ENCODE assay signal across 8 cellular contexts in genomic region chr3:31531992-31532586, GRCh38. TPM values are rescaled to one million over a fixed set of nuclear protein-coding genes. Genes with fewer than 3 reads are reported as not detected.
A peak's percentile ranks its signal among the peaks of the same experiment; 100 is the strongest.
DNase-seq lines count a peak whose midpoint lies in the region; ATAC-seq and TF ChIP-seq lines count a peak whose summit lies in the region.

No MANE protein-coding gene starts in this region.

- H3K36me3 ChIP-seq in heart left ventricle = no peaks in the 10 kb centered on the region

- POLR2A ChIA-PET in T-cell (lab: Charles Lee) = interaction anchor here (0.6 to 2.9 kb wide), 21 partner anchors 8 to 1000 kb away, joined by 3 to 26 read pairs (median 4); no protein-coding TSS in a partner anchor

- CTCF ChIA-PET in T-cell (lab: Charles Lee) = interaction anchor here (0.5 to 3.1 kb wide), 16 partner anchors 8 to 337 kb away, joined by 3 to 23 read pairs (median 5); no protein-coding TSS in a partner anchor

- H3K4me1 ChIP-seq in heart left ventricle = peaks cover 0 to 48% (median 29%) of the 10 kb centered on the region in 12 donors

- H3K36me3 Mint-ChIP-seq in T-cell = no peaks in the 10 kb centered on the region
- peaks cover 13% of the 10 kb centered on the region for H3K36me3 Mint-ChIP-seq in type B pancreatic cell

- 0 to 2% (median 0%) methylated on average over 25 to 73 of the region's 73 CpGs; no CpG with 5 or more reads in 1 of the 4 donors for WGBS in heart left ventricle, 4 donors

- peak overlapping the region; percentile 71 to 95 (median 90) for H3K4me3 ChIP-seq in heart left ventricle

- H3K27ac Mint-ChIP-seq in T-cell = peak overlapping the region; percentile 97 to 98
- peak overlapping the region; percentile 92 for H3K27ac Mint-ChIP-seq in type B pancreatic cell

- no peak for TF ChIP-seq CTCF in GM13976 (IDR thresholded peaks at IDR 0.05; ENCODE audit: borderline replicate concordance, control extremely low read depth, extremely low read depth, insufficient read depth, missing control alignments)
- TF ChIP-seq CTCF in heart left ventricle (IDR thresholded peaks at IDR 0.05) = peak in 6 of 12 donors; percentile 8 to 44 (median 22)
- no peak for TF ChIP-seq CTCF in type B pancreatic cell (conservative IDR thresholded peaks at IDR 0.05)

- H3K9me3 Mint-ChIP-seq in T-cell (no peaks in the 10 kb centered on the region), type B pancreatic cell (peaks cover 4% of the 10 kb centered on the region)

- no peaks in the 10 kb centered on the region for H3K9me3 ChIP-seq in heart left ventricle

- H3K27me3 Mint-ChIP-seq in T-cell = no peaks in the 10 kb centered on the region
- H3K27me3 Mint-ChIP-seq in type B pancreatic cell = no peaks in the 10 kb centered on the region

- intact Hi-C loops in heart left ventricle (cut with DNase I) = loop anchor here in 1 of 10 donors (5.0 kb wide), 2 partner anchors 235 to 575 kb away; partner anchors contain the start of gene GPD1L

- H3K4me3 Mint-ChIP-seq in T-cell = peak overlapping the region in 2 of 3 donors; percentile 98 to 99
- no peak overlapping the region for H3K4me3 Mint-ChIP-seq in type B pancreatic cell

- no peaks in the 10 kb centered on the region for H3K27me3 ChIP-seq in heart left ventricle

- H3K4me1 Mint-ChIP-seq in T-cell (peaks cover 22 to 25% (median 24%) of the 10 kb centered on the region in 3 donors), type B pancreatic cell (ENCODE audit: unreplicated experiment) (peaks cover 12% of the 10 kb centered on the region)

- ATAC-seq in HG02870 (IDR thresholded peaks at IDR 0.05; ENCODE audit: unreplicated experiment) (peak; percentile 82), T-cell (replicated peaks in 1 of 4) (peak; percentile 85 to 88 (median 86)), heart left ventricle (peak; percentile 96 to 98 (median 98))

- TF ChIP-seq POLR2A in heart left ventricle (IDR thresholded peaks at IDR 0.05) = peak; percentile 7 to 80

- peak overlapping the region; percentile 76 to 100 (median 98) for H3K27ac ChIP-seq in heart left ventricle

- DNase-seq in GM13976 (ENCODE audit: low spot score) (peak; percentile 98), NCI-H146 (lab: John Stamatoyannopoulos, UW) (peak; percentile 98), T-cell (peak; percentile 94 to 99 (median 97)), amniotic epithelial cell (ENCODE audit: low read depth) (peak; percentile 98), heart left ventricle (peak; percentile 99 to 100 (median 100)), pons (ENCODE audit: low spot score) (peak; percentile 99), type B pancreatic cell (ENCODE audit: extremely low spot score, unreplicated experiment) (peak; percentile 99)

- in situ Hi-C loops in GM13976 (cut with MboI; ENCODE audit: low sequenced_read_pairs, unreplicated experiment) = no loop called here

RNA-seq across cellular contexts. Expression of gene STT3B, which starts 0.6 kb away (rescaled TPM):
- 100 to 1,000 TPM in 4 of 5 donors, 10 to 100 TPM in 1; 92.1 to 160 (median 110) TPM for total RNA-seq in T-cell
- 100 to 1,000 TPM in 3 of 9 donors, 10 to 100 TPM in 6; 67.4 to 109 (median 92.1) TPM for total RNA-seq in heart left ventricle
- 10 to 100 TPM; 30.2 to 78.4 TPM for polyA plus RNA-seq in heart left ventricle
- total RNA-seq in type B pancreatic cell (ENCODE audit: low replicate concordance) = 180 and 235 TPM in 2 replicates

Comparison
In these comparisons a context has a peak if more than half of its experiments do, and no peak if none do; other contexts are left out.
1. Peak in every context shown above with its lines: DNase-seq, ATAC-seq, H3K4me3 ChIP-seq and H3K27ac ChIP-seq.